In the genomic region with DNA sequence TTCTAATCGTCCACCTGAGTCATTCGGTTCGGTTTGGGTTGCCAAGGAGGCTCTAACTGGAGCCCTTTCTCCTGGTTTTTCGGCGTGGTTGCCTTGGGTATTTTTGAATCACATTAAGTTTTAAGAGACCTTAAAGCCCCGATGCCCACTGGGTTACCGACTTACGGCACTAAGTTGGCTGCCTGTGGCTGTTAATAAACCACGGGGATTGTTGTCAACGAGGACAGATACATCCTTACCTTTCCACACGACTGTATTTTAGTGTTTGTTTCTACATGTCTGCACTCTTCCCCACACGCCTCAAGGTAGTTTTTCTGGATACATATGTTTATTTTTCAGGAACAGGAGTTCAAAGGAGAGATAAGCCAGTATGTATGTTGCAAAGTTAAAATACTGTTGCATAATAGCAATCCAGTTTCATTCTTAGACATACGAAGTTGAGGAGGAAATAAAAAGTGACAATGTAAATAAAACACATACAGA, we compare ENCODE assay signal across 8 cellular contexts. TPM values are rescaled to one million over a fixed set of nuclear protein-coding genes. Genes with fewer than 3 reads are reported as not detected.
A peak's percentile ranks its signal among the peaks of the same experiment; 100 is the strongest.
DNase-seq lines count a peak whose midpoint lies in the region; ATAC-seq and TF ChIP-seq lines count a peak whose summit lies in the region.

No MANE protein-coding gene starts in this region.

- no peaks in the 10 kb centered on the region for H3K27me3 ChIP-seq in SU-DHL-6 (ENCODE audit: low read length)
- H3K27me3 ChIP-seq in esophagus muscularis mucosa: no peaks in the 10 kb centered on the region
- no peaks in the 10 kb centered on the region for H3K27me3 ChIP-seq in prostate gland (replicated peaks; ENCODE audit: insufficient read depth)

- H3K4me3 ChIP-seq in SU-DHL-6 (ENCODE audit: insufficient read depth, low read length, poor library complexity, severe bottlenecking) (peak overlapping the region; percentile 95), esophagus muscularis mucosa (peak overlapping the region; percentile 74 to 94 (median 82)), prostate gland (peak overlapping the region; percentile 88 to 96)

- TF ChIP-seq EP300 in esophagus muscularis mucosa (IDR thresholded peaks at IDR 0.05): no peak

- peaks cover 12% of the 10 kb centered on the region; the same call in 1 of the 2 replicates for H4K20me1 ChIP-seq in SU-DHL-6 (ENCODE audit: low read depth, low read length)

- H3K9me3 ChIP-seq in SU-DHL-6 (ENCODE audit: insufficient read depth, low read length): no peaks in the 10 kb centered on the region
- no peaks in the 10 kb centered on the region for H3K9me3 ChIP-seq in esophagus muscularis mucosa
- H3K9me3 ChIP-seq in prostate gland: no peaks in the 10 kb centered on the region

- WGBS in esophagus muscularis mucosa: 6% methylated on average over 13 of the region's 13 CpGs
- WGBS in prostate gland: 10% methylated on average over 13 of the region's 13 CpGs

- H3K9ac ChIP-seq in SU-DHL-6 (ENCODE audit: low read length): peak overlapping the region; percentile 97

- ATAC-seq in left lobe of liver: no peak
- ATAC-seq in HG02885 (IDR thresholded peaks at IDR 0.05; ENCODE audit: poor library complexity, unreplicated experiment): no peak

- no peak overlapping the region for H2AFZ ChIP-seq in SU-DHL-6 (ENCODE audit: low read depth, low read length, severe bottlenecking)

- intact Hi-C loops in esophagus muscularis mucosa (cut with DNase I) (no loop called here), prostate gland (cut with DNase I) (no loop called here)

- TF ChIP-seq CTCF in 22Rv1 (IDR thresholded peaks at IDR 0.05) (no peak), GM13976 (IDR thresholded peaks at IDR 0.05; ENCODE audit: borderline replicate concordance, control extremely low read depth, extremely low read depth, insufficient read depth, missing control alignments) (no peak), SU-DHL-6 (IDR thresholded peaks at IDR 0.05; ENCODE audit: insufficient read depth, low read length, poor library complexity, severe bottlenecking) (no peak), esophagus muscularis mucosa (IDR thresholded peaks at IDR 0.05) (no peak), prostate gland (IDR thresholded peaks at IDR 0.05) (no peak)

- H3K27ac ChIP-seq in 22Rv1: peak overlapping the region; percentile 87
- no peak overlapping the region for H3K27ac ChIP-seq in SU-DHL-6 (ENCODE audit: low read depth, low read length)
- H3K27ac ChIP-seq in esophagus muscularis mucosa (replicated peaks in 1 of 4): peak overlapping the region; percentile 94 to 98 (median 98)
- H3K27ac ChIP-seq in prostate gland: peak overlapping the region; percentile 99 to 100

- TF ChIP-seq POLR2A in esophagus muscularis mucosa (IDR thresholded peaks at IDR 0.05; ENCODE audit: low read depth) (no peak), prostate gland (IDR thresholded peaks at IDR 0.05) (no peak)

- H3K4me2 ChIP-seq in SU-DHL-6 (ENCODE audit: low read depth, low read length, poor library complexity, severe bottlenecking): peak overlapping the region; percentile 93

- H3K36me3 ChIP-seq in SU-DHL-6 (ENCODE audit: low read length): no peaks in the 10 kb centered on the region
- H3K36me3 ChIP-seq in esophagus muscularis mucosa: no peaks in the 10 kb centered on the region
- H3K36me3 ChIP-seq in prostate gland: no peaks in the 10 kb centered on the region

- DNase-seq in GM13976 (ENCODE audit: low spot score) (peak; percentile 11), esophagus muscularis mucosa (ENCODE audit: extremely low spot score) (no peak), prostate gland (ENCODE audit: low spot score) (peak; percentile 52), left lobe of liver (ENCODE audit: low spot score) (no peak), amniotic stem cell (lab: John Stamatoyannopoulos, UW) (no peak)

- H3K79me2 ChIP-seq in SU-DHL-6 (ENCODE audit: insufficient read depth, low read length): peaks cover 44% of the 10 kb centered on the region

- H3K4me1 ChIP-seq in esophagus muscularis mucosa (peaks cover 0 to 15% (median 11%) of the 10 kb centered on the region in 4 donors), prostate gland (replicated peaks) (no peaks in the 10 kb centered on the region)

- in situ Hi-C loops in GM13976 (cut with MboI; ENCODE audit: low sequenced_read_pairs, unreplicated experiment): no loop called here

- H3K9me2 ChIP-seq in SU-DHL-6 (replicated peaks; ENCODE audit: insufficient read depth, low read length): no peaks in the 10 kb centered on the region

- no peaks in the 10 kb centered on the region for H3F3A ChIP-seq in SU-DHL-6 (ENCODE audit: insufficient read depth)

RNA-seq across cellular contexts. Expression of a gene that starts 1.2 kb away (rescaled TPM):
- 10 to 100 TPM; 35.3 to 64.1 (median 51.1) TPM for total RNA-seq in esophagus muscularis mucosa
- 10 to 100 TPM; 52.6 to 70.8 TPM for total RNA-seq in prostate gland
- total RNA-seq in left lobe of liver: 41.5 TPM

Comparison
In these comparisons a context has a peak if more than half of its experiments do, and no peak if none do; other contexts are left out.
1. DNase-seq: peak in GM13976 (single experiment) and prostate gland (single experiment); none in esophagus muscularis mucosa (single experiment), left lobe of liver (single experiment) and amniotic stem cell (single experiment).
2. Peak in every context shown above with its lines, with median percentiles within 50 percentile points of each other: H3K4me3 ChIP-seq.